ENCODE assay signal across 9 cellular contexts in the genomic region with DNA sequence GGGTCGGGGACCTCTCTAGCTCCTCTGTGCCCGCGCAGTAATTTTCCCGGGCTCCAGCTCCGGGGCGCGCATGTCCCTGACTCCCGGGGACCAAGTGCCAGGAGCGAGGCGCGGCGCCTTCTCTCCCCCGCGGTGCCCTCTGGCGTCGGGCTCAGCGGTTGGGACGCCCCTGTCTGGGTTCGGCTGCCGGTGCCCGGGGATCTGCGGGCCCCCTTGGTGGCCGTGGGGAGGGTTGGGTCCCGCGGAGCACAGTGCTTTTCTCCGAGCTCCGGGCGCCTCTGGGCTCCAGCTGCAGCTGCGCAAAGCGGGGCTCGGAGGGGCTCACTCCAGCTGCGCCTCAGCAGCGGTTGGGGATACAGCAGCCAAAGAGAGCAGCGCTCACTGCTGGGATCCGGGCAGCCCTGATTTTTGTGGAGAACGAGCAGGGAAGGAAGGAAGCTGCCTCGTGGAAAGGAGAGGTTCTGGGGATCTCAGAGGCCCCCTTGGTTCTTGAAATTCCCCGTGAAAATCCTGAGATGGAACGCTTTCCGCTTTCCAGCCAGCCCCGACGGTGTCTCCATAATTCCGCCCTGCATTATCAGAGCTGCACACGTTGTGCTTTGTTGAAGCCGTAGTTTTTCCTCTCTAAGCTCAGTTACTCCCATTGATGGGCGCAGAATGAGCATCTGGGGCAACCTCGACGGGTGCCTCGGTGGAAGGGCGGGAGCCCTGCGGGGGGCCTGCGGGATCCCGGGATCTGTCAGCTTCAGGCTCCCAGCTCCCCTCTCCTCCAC. TPM values are rescaled to one million over a fixed set of nuclear protein-coding genes. Genes with fewer than 3 reads are reported as not detected.
DNase-seq lines count a peak whose midpoint lies in the region; ATAC-seq, FAIRE-seq and TF ChIP-seq lines count a peak whose summit lies in the region.
"Had no signal": no experiment of that assay in that cellular context is flagged by ENCODE, and none has a peak within 500 bp of the region (broad histone marks: within the 10 kb centered on the region; RNA-seq: fewer than 3 reads in every experiment).

No MANE protein-coding gene starts in this region.

- intact Hi-C loops in transverse colon (cut with DNase I; ENCODE audit: low total_unique reads), result no loop called here
- intact Hi-C loops in adrenal gland (cut with DNase I), result no loop called here

- H3K9me3 Mint-ChIP-seq in T-helper 1 cell treated with Interleukin-12 subunit alpha and Interleukin-12 subunit beta and Interleukin-4 antibody, amounts not matched to agents 30 μg/mL and 1 μg/mL, for 36 hours, result no peaks in the 10 kb centered on the region

- no peaks in the 10 kb centered on the region for H3K9me3 ChIP-seq in transverse colon
- no peaks in the 10 kb centered on the region for H3K9me3 ChIP-seq in adrenal gland (replicated peaks in 1 of 3)

- H3K27ac ChIP-seq in transverse colon (peak overlapping the region; percentile 79 to 82 (median 81)), adrenal gland (no peak overlapping the region)

- TF ChIP-seq POLR2A in transverse colon (IDR thresholded peaks at IDR 0.05) (no peak), adrenal gland (IDR thresholded peaks at IDR 0.05) (no peak)

- no peak for FAIRE-seq in GM19239 (lab: Jason Lieb, UNC)

- H3K4me3 Mint-ChIP-seq in T-helper 1 cell treated with Interleukin-12 subunit alpha and Interleukin-12 subunit beta and Interleukin-4 antibody, amounts not matched to agents 30 μg/mL and 1 μg/mL, for 36 hours, result peak overlapping the region; percentile 38

- H3K36me3 ChIP-seq in transverse colon (no peaks in the 10 kb centered on the region), adrenal gland (replicated peaks in 1 of 2) (no peaks in the 10 kb centered on the region)

- ATAC-seq in left lobe of liver, result peak; percentile 18

- peaks cover 3% of the 10 kb centered on the region for H3K4me1 Mint-ChIP-seq in T-helper 1 cell treated with Interleukin-12 subunit alpha and Interleukin-12 subunit beta and Interleukin-4 antibody, amounts not matched to agents 30 μg/mL and 1 μg/mL, for 36 hours (ENCODE audit: low read depth)

- H3K27me3 Mint-ChIP-seq in T-helper 1 cell treated with Interleukin-12 subunit alpha and Interleukin-12 subunit beta and Interleukin-4 antibody, amounts not matched to agents 30 μg/mL and 1 μg/mL, for 36 hours (ENCODE audit: low read depth), result peaks cover 79% of the 10 kb centered on the region

- DNase-seq in T-helper 1 cell, result no peak
- no peak for DNase-seq in astrocyte of the cerebellum (ENCODE audit: low read depth)
- no peak for DNase-seq in left lobe of liver (ENCODE audit: low spot score)
- peak; percentile 38 for DNase-seq in transverse colon
- DNase-seq in NOMO-1 treated with dmso at 0.1 percent for 144 hours (lab: John Stamatoyannopoulos, UW; ENCODE audit: unreplicated experiment), result no peak
- DNase-seq in GM19239 (ENCODE audit: insufficient read length, low spot score), result no peak
- DNase-seq in adrenal gland, result no peak
- DNase-seq: RPMI8226 had no signal

- WGBS in transverse colon (ENCODE audit: low coverage in 1 of 2), 2 donors, result 0 to 3% methylated on average over 1 to 52 of the region's 53 CpGs
- WGBS in adrenal gland, 4 donors, result 3 to 8% (median 4%) methylated on average over 13 to 53 of the region's 53 CpGs

- no peak for TF ChIP-seq EP300 in transverse colon (IDR thresholded peaks at IDR 0.05; ENCODE audit: low read depth)

- H3K27ac Mint-ChIP-seq in T-helper 1 cell treated with Interleukin-12 subunit alpha and Interleukin-12 subunit beta and Interleukin-4 antibody, amounts not matched to agents 30 μg/mL and 1 μg/mL, for 36 hours, result peak overlapping the region; percentile 75

- in situ Hi-C loops in astrocyte of the cerebellum (cut with HindIII; ENCODE audit: low sequenced_read_pairs), result no loop called here
- in situ Hi-C loops in transverse colon (cut with MboI; ENCODE audit: low pct_ligation_motif_present in 1 of 4, low pct_unique_long_range_greater_than_20kb in 1 of 4, low sequenced_read_pairs in 3 of 4), result no loop called here

- H3K4me3 ChIP-seq in astrocyte of the cerebellum (ENCODE audit: low read depth, low read length) (peak overlapping the region; percentile 21), transverse colon (peak overlapping the region; percentile 8 to 69 (median 56)), adrenal gland (peak overlapping the region in 1 of 4 donors; percentile 50)

- H3K4me1 ChIP-seq in transverse colon (peaks cover 0 to 36% (median 24%) of the 10 kb centered on the region in 4 donors), adrenal gland (replicated peaks in 1 of 2) (peaks cover 0 to 15% of the 10 kb centered on the region in 2 donors)

- H3K27me3 ChIP-seq in transverse colon, result peaks cover 68% of the 10 kb centered on the region
- H3K27me3 ChIP-seq in adrenal gland, result peaks cover 48% of the 10 kb centered on the region

- TF ChIP-seq CTCF in astrocyte of the cerebellum (IDR thresholded peaks at IDR 0.05; ENCODE audit: low read depth, low read length, missing control alignments) (no peak), transverse colon (IDR thresholded peaks at IDR 0.05) (no peak), adrenal gland (IDR thresholded peaks at IDR 0.05) (no peak)

- H3K36me3 Mint-ChIP-seq in T-helper 1 cell treated with Interleukin-12 subunit alpha and Interleukin-12 subunit beta and Interleukin-4 antibody, amounts not matched to agents 30 μg/mL and 1 μg/mL, for 36 hours (ENCODE audit: low read depth), result no peaks in the 10 kb centered on the region

RNA-seq across cellular contexts. Expression of a gene that starts 0.9 kb away (rescaled TPM):
- 0.08 TPM for total RNA-seq in left lobe of liver
- total RNA-seq in transverse colon, result 10 to 100 TPM in 3 of 4 donors, 1 to 10 TPM in 1; 1.2 to 64.5 (median 38.8) TPM
- total RNA-seq in adrenal gland, result under 1 TPM in 4 of 8 donors, not detected in 4; 0.11 to 0.27 (median 0.16) TPM
- polyA plus RNA-seq in adrenal gland, result under 1 TPM; 0.13 to 0.46 (median 0.32) TPM

Comparison
In these comparisons a context has a peak if more than half of its experiments do, and no peak if none do; other contexts are left out.
1. H3K27ac ChIP-seq: peak in transverse colon (4 of 4); none in adrenal gland (0 of 5).